ENCODE assay signal across 8 cellular contexts in genomic region chr17:28597606-28598383, GRCh38. TPM values are rescaled to one million over a fixed set of nuclear protein-coding genes. Genes with fewer than 3 reads are reported as not detected.
DNase-seq lines count a peak whose midpoint lies in the region; ATAC-seq, FAIRE-seq and TF ChIP-seq lines count a peak whose summit lies in the region.

No MANE protein-coding gene starts in this region.

- no peak for TF ChIP-seq CTCF in Calu3 (IDR thresholded peaks at IDR 0.05; ENCODE audit: unreplicated experiment)
- no peak for TF ChIP-seq CTCF in MM.1S (IDR thresholded peaks at IDR 0.05; ENCODE audit: low read length)
- TF ChIP-seq CTCF in breast epithelium (IDR thresholded peaks at IDR 0.05) = no peak
- TF ChIP-seq CTCF in foreskin keratinocyte (conservative IDR thresholded peaks at IDR 0.05) = no peak

- H3K36me3 ChIP-seq in MM.1S (replicated peaks; ENCODE audit: insufficient read depth, low read length) = no peaks in the 10 kb centered on the region; the same call in 1 of the 2 replicates
- H3K36me3 ChIP-seq in breast epithelium = no peaks in the 10 kb centered on the region

- no peaks in the 10 kb centered on the region for H3K9me3 Mint-ChIP-seq in Calu3 (ENCODE audit: low read depth, unreplicated experiment)
- H3K9me3 Mint-ChIP-seq in natural killer cell treated with Interleukin-12 subunit alpha and Interleukin-12 subunit beta and Interleukin-15 and Interleukin-18, amount 100 ng/mL, for 72 hours = no peaks in the 10 kb centered on the region

- H3K27ac Mint-ChIP-seq in Calu3 (ENCODE audit: unreplicated experiment) = peak overlapping the region; percentile 92
- H3K27ac Mint-ChIP-seq in natural killer cell treated with Interleukin-12 subunit alpha and Interleukin-12 subunit beta and Interleukin-15 and Interleukin-18, amount 100 ng/mL, for 72 hours = peak overlapping the region; percentile 93 to 99

- H4K20me1 ChIP-seq in MM.1S (ENCODE audit: insufficient read depth, low read length) = no peaks in the 10 kb centered on the region

- peaks cover 16% of the 10 kb centered on the region for H3F3A ChIP-seq in MM.1S (ENCODE audit: insufficient read depth, low read length)

- CTCF ChIA-PET in Calu3 (lab: Charles Lee) = no interaction called here

- no peak for DNase-seq in Calu3
- no peak for DNase-seq in MM.1S
- DNase-seq in breast epithelium (ENCODE audit: low spot score in 2 of 2) = no peak
- no peak for DNase-seq in natural killer cell treated with Interleukin-12 subunit alpha and Interleukin-12 subunit beta and Interleukin-15 and Interleukin-18, amount 100 ng/mL, for 72 hours (ENCODE audit: low spot score)
- no peak for DNase-seq in RCC 7860 (ENCODE audit: low spot score)
- DNase-seq in foreskin keratinocyte = no peak
- no peak for DNase-seq in left ventricle myocardium superior

- ATAC-seq in natural killer cell treated with Interleukin-12 subunit alpha and Interleukin-12 subunit beta and Interleukin-15 and Interleukin-18, amount 100 ng/mL, for 72 hours = no peak
- no peak for ATAC-seq in HG03025 (IDR thresholded peaks at IDR 0.05; ENCODE audit: low FRiP score, unreplicated experiment)
- ATAC-seq in foreskin keratinocyte = no peak
- ATAC-seq in left ventricle myocardium superior = no peak

- H3K27ac ChIP-seq in MM.1S (ENCODE audit: low read length) = peak overlapping the region; percentile 91; the same call in 1 of the 2 replicates
- H3K27ac ChIP-seq in breast epithelium = no peak overlapping the region
- H3K27ac ChIP-seq in foreskin keratinocyte = no peak overlapping the region

- H3K4me1 Mint-ChIP-seq in Calu3 (ENCODE audit: low read depth, unreplicated experiment) = peaks cover 17% of the 10 kb centered on the region
- H3K4me1 Mint-ChIP-seq in natural killer cell treated with Interleukin-12 subunit alpha and Interleukin-12 subunit beta and Interleukin-15 and Interleukin-18, amount 100 ng/mL, for 72 hours (ENCODE audit: low read depth in 2 of 2) = peaks cover 23 to 29% of the 10 kb centered on the region in 2 donors

- TF ChIP-seq POLR2A in breast epithelium (IDR thresholded peaks at IDR 0.05) = no peak

- no peaks in the 10 kb centered on the region for H3K9me2 ChIP-seq in MM.1S (replicated peaks; ENCODE audit: insufficient read depth, low read length)

- H3K4me3 ChIP-seq in MM.1S (ENCODE audit: low read length) (peak overlapping the region; percentile 77), breast epithelium (peak overlapping the region in 2 of 3 donors; percentile 64 to 74)

- peaks cover 9% of the 10 kb centered on the region; the same call in 1 of the 2 replicates for H3K4me1 ChIP-seq in MM.1S (ENCODE audit: low read length)
- H3K4me1 ChIP-seq in breast epithelium = no peaks in the 10 kb centered on the region
- H3K4me1 ChIP-seq in foreskin keratinocyte = peaks cover 6% of the 10 kb centered on the region

- H3K27me3 Mint-ChIP-seq in Calu3 (ENCODE audit: unreplicated experiment) = no peaks in the 10 kb centered on the region
- no peaks in the 10 kb centered on the region for H3K27me3 Mint-ChIP-seq in natural killer cell treated with Interleukin-12 subunit alpha and Interleukin-12 subunit beta and Interleukin-15 and Interleukin-18, amount 100 ng/mL, for 72 hours

- no peak for FAIRE-seq in RCC 7860 (lab: Jason Lieb, UNC)

- peaks cover 50% of the 10 kb centered on the region for H3K79me2 ChIP-seq in MM.1S (ENCODE audit: low read length)

- no TSS peak for BruUV-seq in Calu3 (replicated peaks; lab: Mats Ljungman, UMichigan)

- intact Hi-C loops in Calu3 (cut with micrococcal nuclease; ENCODE audit: unreplicated experiment) = no loop called here
- intact Hi-C loops in breast epithelium (cut with DNase I; ENCODE audit: low total_unique reads) = no loop called here
- intact Hi-C loops in left ventricle myocardium superior (cut with micrococcal nuclease) = no loop called here

- H3K9me3 ChIP-seq in MM.1S (replicated peaks; ENCODE audit: insufficient read depth, low read length) (no peaks in the 10 kb centered on the region), breast epithelium (no peaks in the 10 kb centered on the region)

- peak overlapping the region; percentile 69 for H2AFZ ChIP-seq in MM.1S (ENCODE audit: low read length)

- peak overlapping the region; percentile 91 for H3K4me3 Mint-ChIP-seq in Calu3 (ENCODE audit: low read depth, unreplicated experiment)
- H3K4me3 Mint-ChIP-seq in natural killer cell treated with Interleukin-12 subunit alpha and Interleukin-12 subunit beta and Interleukin-15 and Interleukin-18, amount 100 ng/mL, for 72 hours = peak overlapping the region; percentile 94

- H3K36me3 Mint-ChIP-seq in Calu3 (ENCODE audit: insufficient read depth, unreplicated experiment) = peaks cover 29% of the 10 kb centered on the region
- H3K36me3 Mint-ChIP-seq in natural killer cell treated with Interleukin-12 subunit alpha and Interleukin-12 subunit beta and Interleukin-15 and Interleukin-18, amount 100 ng/mL, for 72 hours = peaks cover 12% of the 10 kb centered on the region

- H3K27me3 ChIP-seq in MM.1S (replicated peaks; ENCODE audit: insufficient read depth, low read length) = no peaks in the 10 kb centered on the region
- H3K27me3 ChIP-seq in breast epithelium = no peaks in the 10 kb centered on the region
- no peaks in the 10 kb centered on the region for H3K27me3 ChIP-seq in foreskin keratinocyte

- H3K9ac ChIP-seq in MM.1S (ENCODE audit: low read length) = peak overlapping the region; percentile 82

- peak overlapping the region; percentile 77 for H3K4me2 ChIP-seq in MM.1S (ENCODE audit: low read depth, low read length)

RNA-seq across cellular contexts. Expression of gene SPAG5, which starts 1.0 kb away (rescaled TPM):
- total RNA-seq in Calu3 (2022) (69.3 and 82.1 TPM in 2 replicates), breast epithelium (1 to 10 TPM; 3.3 to 5.8 (median 4.1) TPM), foreskin keratinocyte (47.7 and 66.0 TPM in 2 replicates), left ventricle myocardium superior (1.1 TPM)
- total RNA-seq in natural killer cell treated with Interleukin-12 subunit alpha and Interleukin-12 subunit beta and Interleukin-15 and Interleukin-18, amount 100 ng/mL, for 72 hours = 100 to 1,000 TPM in 1 of 2 donors, 10 to 100 TPM in 1; 80.7 to 198 TPM
- 33.3 and 45.2 TPM in 2 replicates for polyA plus RNA-seq in foreskin keratinocyte

RNA-seq across cellular contexts. Expression of gene RSKR, which starts 16.2 kb away (rescaled TPM):
- total RNA-seq in Calu3 (2022) = 35.1 and 42.1 TPM in 2 replicates
- 10 to 100 TPM in 2 of 3 donors, 1 to 10 TPM in 1; 9.3 to 11.1 (median 11.0) TPM for total RNA-seq in breast epithelium
- 100 to 1,000 TPM in 1 of 2 donors, 10 to 100 TPM in 1; 34.4 to 108 TPM for total RNA-seq in natural killer cell treated with Interleukin-12 subunit alpha and Interleukin-12 subunit beta and Interleukin-15 and Interleukin-18, amount 100 ng/mL, for 72 hours
- 4.5 and 6.4 TPM in 2 replicates for total RNA-seq in foreskin keratinocyte
- 0.59 and 0.85 TPM in 2 replicates for polyA plus RNA-seq in foreskin keratinocyte
- 4.0 TPM for total RNA-seq in left ventricle myocardium superior

RNA-seq across cellular contexts. Expression of gene ALDOC, which starts 21.1 kb away (rescaled TPM):
- 2.6 and 2.8 TPM in 2 replicates for total RNA-seq in Calu3 (2022)
- total RNA-seq in breast epithelium = 100 to 1,000 TPM in 1 of 3 donors, 10 to 100 TPM in 2; 19.7 to 191 (median 40.7) TPM
- total RNA-seq in natural killer cell treated with Interleukin-12 subunit alpha and Interleukin-12 subunit beta and Interleukin-15 and Interleukin-18, amount 100 ng/mL, for 72 hours = 100 to 1,000 TPM in 1 of 2 donors, 10 to 100 TPM in 1; 36.8 to 164 TPM
- total RNA-seq in foreskin keratinocyte = 18.4 and 20.8 TPM in 2 replicates
- polyA plus RNA-seq in foreskin keratinocyte = 19.5 and 22.8 TPM in 2 replicates
- total RNA-seq in left ventricle myocardium superior = 380 TPM

RNA-seq across cellular contexts. Expression of gene PIGS, which starts 26.5 kb away (rescaled TPM):
- 50.9 and 59.2 TPM in 2 replicates for total RNA-seq in Calu3 (2022)
- total RNA-seq in breast epithelium = 10 to 100 TPM; 35.4 to 63.5 (median 53.3) TPM
- total RNA-seq in natural killer cell treated with Interleukin-12 subunit alpha and Interleukin-12 subunit beta and Interleukin-15 and Interleukin-18, amount 100 ng/mL, for 72 hours = 10 to 100 TPM; 74.9 to 93.2 TPM
- 44.9 and 47.4 TPM in 2 replicates for total RNA-seq in foreskin keratinocyte
- polyA plus RNA-seq in foreskin keratinocyte = 32.3 and 36.8 TPM in 2 replicates
- 45.0 TPM for total RNA-seq in left ventricle myocardium superior

RNA-seq across cellular contexts. Expression of gene UNC119, which starts 45.4 kb away (rescaled TPM):
- 13.0 and 14.6 TPM in 2 replicates for total RNA-seq in Calu3 (2022)
- 10 to 100 TPM; 19.2 to 34.1 (median 32.9) TPM for total RNA-seq in breast epithelium
- 100 to 1,000 TPM; 104 to 135 TPM for total RNA-seq in natural killer cell treated with Interleukin-12 subunit alpha and Interleukin-12 subunit beta and Interleukin-15 and Interleukin-18, amount 100 ng/mL, for 72 hours
- total RNA-seq in foreskin keratinocyte = 22.9 and 24.1 TPM in 2 replicates
- polyA plus RNA-seq in foreskin keratinocyte = 28.5 and 31.8 TPM in 2 replicates
- total RNA-seq in left ventricle myocardium superior = 22.2 TPM
